Comparison of ENCODE assay signal across 8 cellular contexts in genomic region chr19:5621311-5621944, GRCh38. TPM values are rescaled to one million over a fixed set of nuclear protein-coding genes. Genes with fewer than 3 reads are reported as not detected.
A peak's percentile ranks its signal among the peaks of the same experiment; 100 is the strongest.
DNase-seq lines count a peak whose midpoint lies in the region; ATAC-seq, FAIRE-seq and TF ChIP-seq lines count a peak whose summit lies in the region.

No MANE protein-coding gene starts in this region.

- H3K4me1 ChIP-seq in CD4-positive, CD25-positive, alpha-beta regulatory T cell (ENCODE audit: control insufficient read depth, insufficient read depth, low read length, poor library complexity, severe bottlenecking) = peaks cover 77% of the 10 kb centered on the region
- peaks cover 18% of the 10 kb centered on the region for H3K4me1 ChIP-seq in Panc1 (ENCODE audit: control insufficient read depth, insufficient read depth, low read length)
- peaks cover 28% of the 10 kb centered on the region for H3K4me1 ChIP-seq in endothelial cell of umbilical vein (ENCODE audit: control insufficient read depth, extremely low read depth, insufficient read depth, low read length)
- peaks cover 5 to 26% of the 10 kb centered on the region in 2 donors for H3K4me1 ChIP-seq in neuronal stem cell (ENCODE audit: control insufficient read depth in 2 of 2, insufficient read depth in 1 of 2, low read depth in 1 of 2, low read length in 2 of 2)

- H2BK5ac ChIP-seq in neuronal stem cell (ENCODE audit: low read length) = no peak overlapping the region

- H3K23ac ChIP-seq in neuronal stem cell (ENCODE audit: low read depth, low read length, poor library complexity) = no peak overlapping the region

- peaks cover 91% of the 10 kb centered on the region for H3K79me2 ChIP-seq in endothelial cell of umbilical vein (ENCODE audit: control insufficient read depth, insufficient read depth, low read length)

- H2BK15ac ChIP-seq in neuronal stem cell (ENCODE audit: low read length) = no peak overlapping the region

- TF ChIP-seq POLR2A in endothelial cell of umbilical vein (IDR thresholded peaks at IDR 0.05; ENCODE audit: low read depth, low read length) = no peak
- no peak for TF ChIP-seq POLR2A in GM18505 (IDR thresholded peaks at IDR 0.05; ENCODE audit: borderline replicate concordance, extremely low read depth, insufficient read depth, insufficient read length)

- peak overlapping the region; percentile 97 to 100 (median 100) for H3K4me3 Mint-ChIP-seq in CD4-positive, CD25-positive, alpha-beta regulatory T cell

- H2AK5ac ChIP-seq in neuronal stem cell (ENCODE audit: low read depth, low read length) = peak overlapping the region; percentile 82

- DNase-seq in CD4-positive, CD25-positive, alpha-beta regulatory T cell = no peak
- DNase-seq in Panc1 (ENCODE audit: low read depth, low spot score) = no peak
- peak; percentile 19 for DNase-seq in endothelial cell of umbilical vein (ENCODE audit: low read depth, low spot score)
- no peak for DNase-seq in neuronal stem cell (ENCODE audit: low spot score)
- DNase-seq in cerebellar cortex (ENCODE audit: low spot score) = no peak
- DNase-seq in stimulated activated CD4-positive, alpha-beta T cell treated with anti-CD3 and anti-CD28 coated beads, Interleukin-12 subunit alpha, Interleukin-12 subunit beta, amount 100 ng/mL, for 4 hours = no peak

- H3K27me3 ChIP-seq in CD4-positive, CD25-positive, alpha-beta regulatory T cell (ENCODE audit: control insufficient read depth, insufficient read depth, low read length) = no peaks in the 10 kb centered on the region
- H3K27me3 ChIP-seq in Panc1 (ENCODE audit: control insufficient read depth, insufficient read depth, low read length) = no peaks in the 10 kb centered on the region
- H3K27me3 ChIP-seq in endothelial cell of umbilical vein (ENCODE audit: control insufficient read depth in 2 of 2, insufficient read depth in 2 of 2, low read length in 2 of 2) = no peaks in the 10 kb centered on the region
- H3K27me3 ChIP-seq in neuronal stem cell (ENCODE audit: control insufficient read depth in 3 of 3, insufficient read depth in 3 of 3, low read depth in 1 of 3, low read length in 3 of 3) = no peaks in the 10 kb centered on the region

- H3K79me1 ChIP-seq in neuronal stem cell (ENCODE audit: low read depth, low read length) = peaks cover 9% of the 10 kb centered on the region

- H3K27ac Mint-ChIP-seq in CD4-positive, CD25-positive, alpha-beta regulatory T cell = peak overlapping the region; percentile 96 to 100 (median 97)

- H3K36me3 Mint-ChIP-seq in CD4-positive, CD25-positive, alpha-beta regulatory T cell = peaks cover 49% of the 10 kb centered on the region

- no peak overlapping the region for H3K18ac ChIP-seq in neuronal stem cell (ENCODE audit: low read length)

- intact Hi-C loops in Panc1 (cut with micrococcal nuclease; ENCODE audit: unreplicated experiment) = no loop called here
- intact Hi-C loops in endothelial cell of umbilical vein (cut with micrococcal nuclease) = no loop called here

- FAIRE-seq in endothelial cell of umbilical vein (lab: Jason Lieb, UNC) = no peak

- BruUV-seq in Panc1 (replicated peaks; lab: Mats Ljungman, UMichigan) (no TSS peak), endothelial cell of umbilical vein (replicated peaks; lab: Mats Ljungman, UMichigan) (no TSS peak)

- ATAC-seq in CD4-positive, CD25-positive, alpha-beta regulatory T cell (ENCODE audit: low read depth in 2 of 2) = no peak
- ATAC-seq in Panc1 (no peak), GM19324 (IDR thresholded peaks at IDR 0.05; ENCODE audit: low FRiP score, unreplicated experiment) (no peak), GM18505 (IDR thresholded peaks at IDR 0.05; ENCODE audit: unreplicated experiment) (no peak)

- peak overlapping the region; percentile 92 for H3K4me2 ChIP-seq in endothelial cell of umbilical vein (ENCODE audit: insufficient read depth, low read length)
- H3K4me2 ChIP-seq in neuronal stem cell (ENCODE audit: insufficient read depth, low read length, poor library complexity, severe bottlenecking) = peak overlapping the region; percentile 84

- H3K9me3 ChIP-seq in CD4-positive, CD25-positive, alpha-beta regulatory T cell (ENCODE audit: control insufficient read depth in 2 of 2, low read length in 2 of 2) = no peaks in the 10 kb centered on the region
- no peaks in the 10 kb centered on the region for H3K9me3 ChIP-seq in Panc1 (ENCODE audit: control insufficient read depth, insufficient read depth, low read depth, low read length)
- H3K9me3 ChIP-seq in endothelial cell of umbilical vein (replicated peaks; ENCODE audit: control insufficient read depth, insufficient read depth, low read length) = no peaks in the 10 kb centered on the region
- H3K9me3 ChIP-seq in neuronal stem cell (replicated peaks in 1 of 2; ENCODE audit: control insufficient read depth in 2 of 2, insufficient read depth in 1 of 2, low read depth in 1 of 2, low read length in 2 of 2) = no peaks in the 10 kb centered on the region

- H3K4me3 ChIP-seq in CD4-positive, CD25-positive, alpha-beta regulatory T cell (ENCODE audit: low read depth, low read length) = peak overlapping the region; percentile 86
- peak overlapping the region; percentile 90 to 99 for H3K4me3 ChIP-seq in Panc1 (ENCODE audit: low read depth in 2 of 2, low read length in 2 of 2)
- H3K4me3 ChIP-seq in endothelial cell of umbilical vein (replicated peaks in 1 of 3; ENCODE audit: insufficient read depth in 1 of 3, low read depth in 1 of 3, low read length in 3 of 3) = peak overlapping the region; percentile 82 to 96 (median 93)
- peak overlapping the region; percentile 94 to 96 for H3K4me3 ChIP-seq in neuronal stem cell (ENCODE audit: low read length in 2 of 2)

- no peak overlapping the region for H4K91ac ChIP-seq in neuronal stem cell (ENCODE audit: low read depth, low read length, poor library complexity)

- no peak overlapping the region for H2AFZ ChIP-seq in endothelial cell of umbilical vein (ENCODE audit: low read depth, low read length)
- H2AFZ ChIP-seq in neuronal stem cell (ENCODE audit: low read length) = no peak overlapping the region

- H3K9me1 ChIP-seq in endothelial cell of umbilical vein (replicated peaks; ENCODE audit: control insufficient read depth, extremely low read depth, insufficient read depth, low read length) = no peaks in the 10 kb centered on the region

- peaks cover 5% of the 10 kb centered on the region for H4K20me1 ChIP-seq in endothelial cell of umbilical vein (replicated peaks; ENCODE audit: control insufficient read depth, extremely low read depth, insufficient read depth, low read length)

- peaks cover 15 to 77% (median 53%) of the 10 kb centered on the region in 4 donors for H3K4me1 Mint-ChIP-seq in CD4-positive, CD25-positive, alpha-beta regulatory T cell

- peak overlapping the region; percentile 96 for H3K27ac ChIP-seq in CD4-positive, CD25-positive, alpha-beta regulatory T cell (ENCODE audit: insufficient read depth, low read length, poor library complexity, severe bottlenecking)
- H3K27ac ChIP-seq in Panc1 (ENCODE audit: low read length) (peak overlapping the region; percentile 86), endothelial cell of umbilical vein (ENCODE audit: insufficient read depth, low read depth, low read length) (no peak overlapping the region), neuronal stem cell (replicated peaks; ENCODE audit: low read length) (no peak overlapping the region)

- WGBS in neuronal stem cell (ENCODE audit: extremely low coverage in 2 of 2, insufficient read length in 2 of 2, insufficient replicate concordance in 1 of 2), 2 donors = no CpG with 5 or more reads among the region's 14 CpGs

- H3K4ac ChIP-seq in neuronal stem cell (ENCODE audit: low read length) = peak overlapping the region; percentile 28

- H3K27me3 Mint-ChIP-seq in CD4-positive, CD25-positive, alpha-beta regulatory T cell = peaks cover 7% of the 10 kb centered on the region

- H3K9me3 Mint-ChIP-seq in CD4-positive, CD25-positive, alpha-beta regulatory T cell = no peaks in the 10 kb centered on the region

- POLR2A ChIA-PET in Panc1 (lab: Charles Lee) (no interaction called here), endothelial cell of umbilical vein (lab: Charles Lee) (no interaction called here)

- H3K9ac ChIP-seq in endothelial cell of umbilical vein (replicated peaks; ENCODE audit: extremely low read depth, insufficient read depth, low read length) (peak overlapping the region; percentile 89), neuronal stem cell (ENCODE audit: low read depth, low read length, poor library complexity) (peak overlapping the region; percentile 91)

- dilution Hi-C loops in endothelial cell of umbilical vein (cut with MboI; ENCODE audit: extremely low pct_ligation_motif_present, low sequenced_read_pairs) = no loop called here

- in situ Hi-C loops in Panc1 (cut with HindIII; ENCODE audit: low pct_unique_long_range_greater_than_20kb, low sequenced_read_pairs) = no loop called here

- no peak overlapping the region for H2BK12ac ChIP-seq in neuronal stem cell (ENCODE audit: low read length)

- peaks cover 42% of the 10 kb centered on the region for H3K36me3 ChIP-seq in CD4-positive, CD25-positive, alpha-beta regulatory T cell (ENCODE audit: control insufficient read depth, insufficient read depth, low read length)
- peaks cover 35% of the 10 kb centered on the region for H3K36me3 ChIP-seq in Panc1 (ENCODE audit: control insufficient read depth, insufficient read depth, low read length)
- peaks cover 6 to 13% of the 10 kb centered on the region in 2 experiments for H3K36me3 ChIP-seq in endothelial cell of umbilical vein (ENCODE audit: control insufficient read depth in 2 of 2, extremely low read depth in 1 of 2, insufficient read depth in 2 of 2, low read length in 2 of 2)
- H3K36me3 ChIP-seq in neuronal stem cell (replicated peaks in 1 of 2; ENCODE audit: control insufficient read depth in 2 of 2, insufficient read depth in 2 of 2, low read length in 2 of 2) = peaks cover 24 to 69% of the 10 kb centered on the region in 2 donors

- no peak overlapping the region for H2BK120ac ChIP-seq in neuronal stem cell (ENCODE audit: low read depth, low read length)

- TF ChIP-seq CTCF in Panc1 (IDR thresholded peaks at IDR 0.05) = no peak
- no peak for TF ChIP-seq CTCF in endothelial cell of umbilical vein (IDR thresholded peaks at IDR 0.05; ENCODE audit: extremely low read depth in 1 of 2, insufficient read depth in 1 of 2, low read depth in 1 of 2, low read length in 2 of 2)

- no peak overlapping the region for H4K8ac ChIP-seq in neuronal stem cell (ENCODE audit: low read depth, low read length)

- CTCF ChIA-PET in Panc1 (lab: Charles Lee) = no interaction called here
- CTCF ChIA-PET in endothelial cell of umbilical vein (lab: Charles Lee) = interaction anchor here (1.3 to 1.4 kb wide), 2 partner anchors 68 to 812 kb away, joined by 3 read pairs; no protein-coding TSS in a partner anchor

- H3K14ac ChIP-seq in neuronal stem cell (ENCODE audit: low read length) = peak overlapping the region; percentile 25

RNA-seq across cellular contexts. Expression of gene SAFB2, which starts 1.1 kb away (rescaled TPM):
- total RNA-seq in CD4-positive, CD25-positive, alpha-beta regulatory T cell = 271 TPM
- 10 to 100 TPM; 23.0 to 26.1 (median 23.3) TPM for polyA plus RNA-seq in CD4-positive, CD25-positive, alpha-beta regulatory T cell
- total RNA-seq in Panc1 (2021; ENCODE audit: unreplicated experiment) = 83.5 TPM
- 93.8 TPM for polyA plus RNA-seq in Panc1 (2012; ENCODE audit: insufficient read length)
- total RNA-seq in endothelial cell of umbilical vein = 83.7 and 85.9 TPM in 2 replicates
- polyA plus RNA-seq in endothelial cell of umbilical vein = 24.6 and 31.5 TPM in 2 replicates
- polyA plus RNA-seq in endothelial cell of umbilical vein (2011; cell fraction: cytosol; rRNA removed) = 19.1 and 22.1 TPM in 2 replicates
- polyA plus RNA-seq in endothelial cell of umbilical vein (2011; cell fraction: nucleus; rRNA removed) = 136 and 142 TPM in 2 replicates
- 36.6 and 49.6 TPM in 2 replicates for polyA plus RNA-seq in endothelial cell of umbilical vein (2012)
- 39.3 and 40.2 TPM in 2 replicates for polyA minus RNA-seq in endothelial cell of umbilical vein
- 21.5 TPM for polyA minus RNA-seq in endothelial cell of umbilical vein (2011; cell fraction: cytosol; rRNA and poly(A)+ RNA removed)
- polyA minus RNA-seq in endothelial cell of umbilical vein (2011; cell fraction: nucleus; rRNA and poly(A)+ RNA removed) = 74.8 and 80.5 TPM in 2 replicates
- polyA plus RNA-seq in neuronal stem cell (2013, experiment 1 of 2) = 32.8 TPM
- polyA plus RNA-seq in neuronal stem cell (2013, experiment 2 of 2) = 33.4 TPM

RNA-seq across cellular contexts. Expression of gene SAFB, which starts 1.5 kb away (rescaled TPM):
- 204 TPM for total RNA-seq in CD4-positive, CD25-positive, alpha-beta regulatory T cell
- 10 to 100 TPM; 36.9 to 56.2 (median 45.9) TPM for polyA plus RNA-seq in CD4-positive, CD25-positive, alpha-beta regulatory T cell
- total RNA-seq in Panc1 (2021; ENCODE audit: unreplicated experiment) = 83.0 TPM
- 99.0 TPM for polyA plus RNA-seq in Panc1 (2012; ENCODE audit: insufficient read length)
- 96.8 and 109 TPM in 2 replicates for total RNA-seq in endothelial cell of umbilical vein
- polyA plus RNA-seq in endothelial cell of umbilical vein = 33.1 and 44.7 TPM in 2 replicates
- 31.5 and 40.6 TPM in 2 replicates for polyA plus RNA-seq in endothelial cell of umbilical vein (2011; cell fraction: cytosol; rRNA removed)
- polyA plus RNA-seq in endothelial cell of umbilical vein (2011; cell fraction: nucleus; rRNA removed) = 116 and 141 TPM in 2 replicates
- polyA plus RNA-seq in endothelial cell of umbilical vein (2012) = 54.6 and 55.5 TPM in 2 replicates
- polyA minus RNA-seq in endothelial cell of umbilical vein = 24.8 and 35.7 TPM in 2 replicates
- 58.3 TPM for polyA minus RNA-seq in endothelial cell of umbilical vein (2011; cell fraction: cytosol; rRNA and poly(A)+ RNA removed)
- 53.7 and 68.8 TPM in 2 replicates for polyA minus RNA-seq in endothelial cell of umbilical vein (2011; cell fraction: nucleus; rRNA and poly(A)+ RNA removed)
- polyA plus RNA-seq in neuronal stem cell (2013, experiment 1 of 2) = 64.3 TPM
- polyA plus RNA-seq in neuronal stem cell (2013, experiment 2 of 2) = 62.1 TPM

RNA-seq across cellular contexts. Expression of gene TINCR, which starts 53.7 kb away (rescaled TPM):
- 3.1 TPM for total RNA-seq in CD4-positive, CD25-positive, alpha-beta regulatory T cell
- not detected for polyA plus RNA-seq in CD4-positive, CD25-positive, alpha-beta regulatory T cell
- 2.3 TPM for total RNA-seq in Panc1 (2021; ENCODE audit: unreplicated experiment)
- polyA plus RNA-seq in Panc1 (2012; ENCODE audit: insufficient read length) = 2.8 TPM
- total RNA-seq in endothelial cell of umbilical vein = not detected in 2 replicates
- polyA plus RNA-seq in endothelial cell of umbilical vein = 0.01 TPM in 1 of 2 replicates, not detected in the other
- 0.03 TPM in 2 replicates for polyA plus RNA-seq in endothelial cell of umbilical vein (2011; cell fraction: cytosol; rRNA removed)
- polyA plus RNA-seq in endothelial cell of umbilical vein (2011; cell fraction: nucleus; rRNA removed) = 0.07 and 0.22 TPM in 2 replicates
- polyA plus RNA-seq in endothelial cell of umbilical vein (2012) = 0.11 and 0.55 TPM in 2 replicates
- not detected in 2 replicates for polyA minus RNA-seq in endothelial cell of umbilical vein
- polyA minus RNA-seq in endothelial cell of umbilical vein (2011; cell fraction: cytosol; rRNA and poly(A)+ RNA removed) = 3.8 TPM
- not detected in 2 replicates for polyA minus RNA-seq in endothelial cell of umbilical vein (2011; cell fraction: nucleus; rRNA and poly(A)+ RNA removed)
- polyA plus RNA-seq in neuronal stem cell (2013, experiment 1 of 2) = 7.6 TPM
- polyA plus RNA-seq in neuronal stem cell (2013, experiment 2 of 2) = 8.0 TPM

RNA-seq across cellular contexts. Expression of gene MICOS13, which starts 58.9 kb away (rescaled TPM):
- total RNA-seq in CD4-positive, CD25-positive, alpha-beta regulatory T cell = 21.2 TPM
- 100 to 1,000 TPM in 2 of 4 donors, 10 to 100 TPM in 2; 90.6 to 110 (median 100) TPM for polyA plus RNA-seq in CD4-positive, CD25-positive, alpha-beta regulatory T cell
- 93.5 TPM for total RNA-seq in Panc1 (2021; ENCODE audit: unreplicated experiment)
- 148 TPM for polyA plus RNA-seq in Panc1 (2012; ENCODE audit: insufficient read length)
- total RNA-seq in endothelial cell of umbilical vein = 53.0 and 55.3 TPM in 2 replicates
- 86.1 and 115 TPM in 2 replicates for polyA plus RNA-seq in endothelial cell of umbilical vein
- polyA plus RNA-seq in endothelial cell of umbilical vein (2011; cell fraction: cytosol; rRNA removed) = 38.6 and 56.1 TPM in 2 replicates
- 12.5 and 16.9 TPM in 2 replicates for polyA plus RNA-seq in endothelial cell of umbilical vein (2011; cell fraction: nucleus; rRNA removed)
- 41.0 and 68.2 TPM in 2 replicates for polyA plus RNA-seq in endothelial cell of umbilical vein (2012)
- polyA minus RNA-seq in endothelial cell of umbilical vein = 11.8 and 15.2 TPM in 2 replicates
- 14.3 TPM for polyA minus RNA-seq in endothelial cell of umbilical vein (2011; cell fraction: cytosol; rRNA and poly(A)+ RNA removed)
- polyA minus RNA-seq in endothelial cell of umbilical vein (2011; cell fraction: nucleus; rRNA and poly(A)+ RNA removed) = 2.9 and 4.7 TPM in 2 replicates
- polyA plus RNA-seq in neuronal stem cell (2013, experiment 1 of 2) = 15.2 TPM
- 18.0 TPM for polyA plus RNA-seq in neuronal stem cell (2013, experiment 2 of 2)

RNA-seq across cellular contexts. Expression of gene HSD11B1L, which starts 59.4 kb away (rescaled TPM):
- total RNA-seq in CD4-positive, CD25-positive, alpha-beta regulatory T cell = 2.4 TPM
- polyA plus RNA-seq in CD4-positive, CD25-positive, alpha-beta regulatory T cell = 1 to 10 TPM; 1.8 to 3.0 (median 2.3) TPM
- total RNA-seq in Panc1 (2021; ENCODE audit: unreplicated experiment) (6.0 TPM), endothelial cell of umbilical vein (4.4 and 5.0 TPM in 2 replicates)
- 15.9 TPM for polyA plus RNA-seq in Panc1 (2012; ENCODE audit: insufficient read length)
- polyA plus RNA-seq in endothelial cell of umbilical vein = 9.1 and 10.2 TPM in 2 replicates
- 4.9 and 6.1 TPM in 2 replicates for polyA plus RNA-seq in endothelial cell of umbilical vein (2011; cell fraction: cytosol; rRNA removed)
- polyA plus RNA-seq in endothelial cell of umbilical vein (2011; cell fraction: nucleus; rRNA removed) = 4.1 and 4.4 TPM in 2 replicates
- polyA plus RNA-seq in endothelial cell of umbilical vein (2012) = 4.2 and 11.2 TPM in 2 replicates
- 2.0 and 2.1 TPM in 2 replicates for polyA minus RNA-seq in endothelial cell of umbilical vein
- polyA minus RNA-seq in endothelial cell of umbilical vein (2011; cell fraction: cytosol; rRNA and poly(A)+ RNA removed) = not detected
- 2.3 TPM in 1 of 2 replicates, not detected in the other for polyA minus RNA-seq in endothelial cell of umbilical vein (2011; cell fraction: nucleus; rRNA and poly(A)+ RNA removed)
- 35.3 TPM for polyA plus RNA-seq in neuronal stem cell (2013, experiment 1 of 2)
- 35.0 TPM for polyA plus RNA-seq in neuronal stem cell (2013, experiment 2 of 2)

Comparison
In these comparisons a context has a peak if more than half of its experiments do, and no peak if none do; other contexts are left out.
1. H3K27ac ChIP-seq: peak in CD4-positive, CD25-positive, alpha-beta regulatory T cell (single experiment) and Panc1 (single experiment); none in endothelial cell of umbilical vein (single experiment) and neuronal stem cell (single experiment).
2. Peak in every context shown above with its lines, with median percentiles within 50 percentile points of each other: H3K4me3 ChIP-seq.